Comparison of ENCODE assay signal across 25 cellular contexts in genomic region chr19:9535934-9536333, GRCh38. TPM values are rescaled to one million over a fixed set of nuclear protein-coding genes. Genes with fewer than 3 reads are reported as not detected.
DNase-seq lines count a peak whose midpoint lies in the region; ATAC-seq and TF ChIP-seq lines count a peak whose summit lies in the region.
"Had no signal": no experiment of that assay in that cellular context is flagged by ENCODE, and none has a peak within 500 bp of the region (broad histone marks: within the 10 kb centered on the region; RNA-seq: fewer than 3 reads in every experiment).

No MANE protein-coding gene starts in this region.

- TF ChIP-seq CTCF in natural killer cell (IDR thresholded peaks at IDR 0.05) = no peak
- TF ChIP-seq CTCF in activated B cell treated with CpG ODN at 0.5 μM for 24 hours (IDR thresholded peaks at IDR 0.05) = no peak
- TF ChIP-seq CTCF in mesothelial cell of epicardium (IDR thresholded peaks at IDR 0.05; ENCODE audit: unreplicated experiment) = no peak

- H3K36me3 Mint-ChIP-seq in natural killer cell = peaks cover 46% of the 10 kb centered on the region
- peaks cover 76% of the 10 kb centered on the region for H3K36me3 Mint-ChIP-seq in natural killer cell treated with Interleukin-12 subunit alpha and Interleukin-12 subunit beta and Interleukin-15 and Interleukin-18, amount 100 ng/mL, for 72 hours
- peaks cover 67% of the 10 kb centered on the region for H3K36me3 Mint-ChIP-seq in activated B cell treated with CpG ODN at 0.5 μM for 24 hours (ENCODE audit: low read depth)
- H3K36me3 Mint-ChIP-seq in mesothelial cell of epicardium = peaks cover 78% of the 10 kb centered on the region

- H3K9me3 Mint-ChIP-seq in natural killer cell = peaks cover 8 to 13% of the 10 kb centered on the region in 2 donors
- H3K9me3 Mint-ChIP-seq in natural killer cell treated with Interleukin-12 subunit alpha and Interleukin-12 subunit beta and Interleukin-15 and Interleukin-18, amount 100 ng/mL, for 72 hours = peaks cover 17% of the 10 kb centered on the region
- peaks cover 31% of the 10 kb centered on the region for H3K9me3 Mint-ChIP-seq in activated B cell treated with CpG ODN at 0.5 μM for 24 hours
- peaks cover 59% of the 10 kb centered on the region for H3K9me3 Mint-ChIP-seq in mesothelial cell of epicardium

- H3K4me1 Mint-ChIP-seq in natural killer cell (peaks cover 17 to 33% of the 10 kb centered on the region in 2 donors), activated B cell treated with CpG ODN at 0.5 μM for 24 hours (peaks cover 26% of the 10 kb centered on the region), mesothelial cell of epicardium (peaks cover 11% of the 10 kb centered on the region)
- peaks cover 20 to 28% of the 10 kb centered on the region in 2 donors for H3K4me1 Mint-ChIP-seq in natural killer cell treated with Interleukin-12 subunit alpha and Interleukin-12 subunit beta and Interleukin-15 and Interleukin-18, amount 100 ng/mL, for 72 hours (ENCODE audit: low read depth in 2 of 2)

- POLR2A ChIA-PET in activated B cell treated with CpG ODN at 0.5 μM for 24 hours (lab: Charles Lee) = no interaction called here

- CTCF ChIA-PET in activated B cell treated with CpG ODN at 0.5 μM for 24 hours (lab: Charles Lee) = no interaction called here

- DNase-seq in natural killer cell = no peak
- DNase-seq in natural killer cell treated with Interleukin-12 subunit alpha and Interleukin-12 subunit beta and Interleukin-15 and Interleukin-18, amount 100 ng/mL, for 72 hours (ENCODE audit: low spot score) = no peak
- DNase-seq in activated B cell treated with CpG ODN at 0.5 μM for 24 hours = no peak
- no peak for DNase-seq in mesothelial cell of epicardium (ENCODE audit: low spot score in 2 of 2, unreplicated experiment in 2 of 2)
- DNase-seq in GM19240 (ENCODE audit: insufficient read length, low spot score) = no peak
- DNase-seq in globus pallidus (ENCODE audit: low spot score) = no peak
- DNase-seq in NCI-H2107 (lab: John Stamatoyannopoulos, UW) = no peak
- DNase-seq: activated CD8-positive, alpha-beta T cell treated with anti-CD3 and anti-CD28 coated beads for 36 hours; amniotic stem cell; COR-L47; effector CD8-positive, alpha-beta T cell; H9; hippocampal formation; kidney glomerular epithelial cell; NCI-H1105; NCI-H2171 treated with DMSO at 0.1 percent for 48 hours; NCI-H748 treated with DMSO at 0.1 percent for 48 hours; OCI-M1; right lobe of liver; SJCRH30; stimulated activated naive CD4-positive, alpha-beta T cell treated with Interleukin-2 at 50 U/mL for 16 hours; trophoblast cell; WERI-Rb-1 had no signal

- H3K27ac Mint-ChIP-seq in natural killer cell (peak overlapping the region; percentile 40 to 58), activated B cell treated with CpG ODN at 0.5 μM for 24 hours (no peak overlapping the region), mesothelial cell of epicardium (no peak overlapping the region)
- no peak overlapping the region for H3K27ac Mint-ChIP-seq in natural killer cell treated with Interleukin-12 subunit alpha and Interleukin-12 subunit beta and Interleukin-15 and Interleukin-18, amount 100 ng/mL, for 72 hours
- H3K27ac Mint-ChIP-seq: activated CD8-positive, alpha-beta T cell treated with anti-CD3 and anti-CD28 coated beads for 36 hours; H9; T-helper 1 cell treated with Interleukin-12 subunit alpha and Interleukin-12 subunit beta and Interleukin-4 antibody, amounts not matched to agents 30 μg/mL and 1 μg/mL, for 36 hours had no signal

- ATAC-seq in natural killer cell (no peak), activated B cell treated with CpG ODN at 0.5 μM for 24 hours (ENCODE audit: low read depth) (no peak), HG03354 (IDR thresholded peaks at IDR 0.05; ENCODE audit: poor library complexity, severe bottlenecking, unreplicated experiment) (no peak)
- no peak for ATAC-seq in natural killer cell treated with Interleukin-12 subunit alpha and Interleukin-12 subunit beta and Interleukin-15 and Interleukin-18, amount 100 ng/mL, for 72 hours
- ATAC-seq: activated CD8-positive, alpha-beta T cell treated with anti-CD3 and anti-CD28 coated beads for 36 hours; right lobe of liver had no signal

- intact Hi-C loops in natural killer cell (cut with micrococcal nuclease) (no loop called here), activated B cell treated with CpG ODN at 0.5 μM for 24 hours (cut with micrococcal nuclease) (loop anchor here (5.0 to 10.0 kb wide), 5 partner anchors 49 to 394 kb away; partner anchors contain the start of genes ZNF121, ZNF266, ZNF317 and ZNF561)

- H3K27me3 Mint-ChIP-seq in natural killer cell (ENCODE audit: low read depth in 2 of 2) (no peaks in the 10 kb centered on the region), activated B cell treated with CpG ODN at 0.5 μM for 24 hours (no peaks in the 10 kb centered on the region), mesothelial cell of epicardium (ENCODE audit: low read depth) (no peaks in the 10 kb centered on the region)
- no peaks in the 10 kb centered on the region for H3K27me3 Mint-ChIP-seq in natural killer cell treated with Interleukin-12 subunit alpha and Interleukin-12 subunit beta and Interleukin-15 and Interleukin-18, amount 100 ng/mL, for 72 hours
- H3K27me3 Mint-ChIP-seq: activated CD8-positive, alpha-beta T cell treated with anti-CD3 and anti-CD28 coated beads for 36 hours had no signal

- H3K4me3 Mint-ChIP-seq in natural killer cell (peak overlapping the region; percentile 40), activated B cell treated with CpG ODN at 0.5 μM for 24 hours (peak overlapping the region; percentile 50), mesothelial cell of epicardium (peak overlapping the region; percentile 28)
- no peak overlapping the region for H3K4me3 Mint-ChIP-seq in natural killer cell treated with Interleukin-12 subunit alpha and Interleukin-12 subunit beta and Interleukin-15 and Interleukin-18, amount 100 ng/mL, for 72 hours
- H3K4me3 Mint-ChIP-seq: activated CD8-positive, alpha-beta T cell treated with anti-CD3 and anti-CD28 coated beads for 36 hours; T-helper 1 cell treated with Interleukin-12 subunit alpha and Interleukin-12 subunit beta and Interleukin-4 antibody, amounts not matched to agents 30 μg/mL and 1 μg/mL, for 36 hours had no signal

RNA-seq across cellular contexts. Expression of gene ZNF426, which starts 2.5 kb away (rescaled TPM):
- total RNA-seq in natural killer cell = 10 to 100 TPM; 14.1 to 17.3 (median 14.4) TPM
- 10 to 100 TPM; 12.7 to 17.9 TPM for total RNA-seq in natural killer cell treated with Interleukin-12 subunit alpha and Interleukin-12 subunit beta and Interleukin-15 and Interleukin-18, amount 100 ng/mL, for 72 hours
- total RNA-seq in activated B cell treated with CpG ODN at 0.5 μM for 24 hours = 18.8 and 22.7 TPM in 2 replicates
- 32.4 to 35.4 TPM (median 35.1 TPM) in 3 replicates for total RNA-seq in mesothelial cell of epicardium

RNA-seq across cellular contexts. Expression of gene ZNF560, which starts 37.5 kb away (rescaled TPM):
- not detected for total RNA-seq in natural killer cell
- total RNA-seq in natural killer cell treated with Interleukin-12 subunit alpha and Interleukin-12 subunit beta and Interleukin-15 and Interleukin-18, amount 100 ng/mL, for 72 hours = under 1 TPM in 1 of 2 donors, not detected in 1; 0.38 TPM
- 0.15 TPM in 1 of 2 replicates, not detected in the other for total RNA-seq in activated B cell treated with CpG ODN at 0.5 μM for 24 hours
- total RNA-seq in mesothelial cell of epicardium = not detected in 3 replicates
- total RNA-seq: H9, right lobe of liver, SJCRH30 had no signal

RNA-seq across cellular contexts. Expression of gene ZNF121, which starts 48.4 kb away (rescaled TPM):
- total RNA-seq in natural killer cell (10 to 100 TPM; 32.9 to 35.7 (median 33.1) TPM), activated B cell treated with CpG ODN at 0.5 μM for 24 hours (53.7 and 57.0 TPM in 2 replicates), mesothelial cell of epicardium (63.5 to 69.9 TPM (median 67.4 TPM) in 3 replicates)
- total RNA-seq in natural killer cell treated with Interleukin-12 subunit alpha and Interleukin-12 subunit beta and Interleukin-15 and Interleukin-18, amount 100 ng/mL, for 72 hours = 10 to 100 TPM; 51.1 to 79.2 TPM

Comparison
In these comparisons a context has a peak if more than half of its experiments do, and no peak if none do; other contexts are left out.
1. H3K27ac Mint-ChIP-seq: peak in natural killer cell (2 of 2); none in natural killer cell treated with Interleukin-12 subunit alpha and Interleukin-12 subunit beta and Interleukin-15 and Interleukin-18, amount 100 ng/mL, for 72 hours (0 of 2), activated B cell treated with CpG ODN at 0.5 μM for 24 hours (single experiment) and mesothelial cell of epicardium (single experiment).